ENCODE assay signal across 21 cellular contexts in the genomic region with DNA sequence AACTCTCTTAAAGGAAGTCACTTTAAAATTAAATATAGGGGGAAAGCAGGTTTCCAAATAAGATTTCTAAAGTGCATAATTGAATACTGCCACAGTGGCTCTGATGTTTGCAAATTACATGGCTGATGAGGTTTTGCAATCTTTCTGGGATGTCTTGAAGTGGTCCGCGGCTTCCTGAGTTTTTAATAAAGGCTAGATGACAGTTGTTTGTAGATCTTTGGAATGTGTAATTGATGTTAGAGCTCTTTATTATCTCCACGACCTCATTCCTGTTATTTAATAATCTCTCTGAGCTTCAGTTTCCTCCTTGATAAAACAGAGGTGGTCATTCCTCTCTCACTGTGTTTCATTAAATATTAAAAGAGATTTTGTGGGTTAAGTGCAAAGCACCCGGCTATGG. TPM values are rescaled to one million over a fixed set of nuclear protein-coding genes. Genes with fewer than 3 reads are reported as not detected.
A peak's percentile ranks its signal among the peaks of the same experiment; 100 is the strongest.
DNase-seq lines count a peak whose midpoint lies in the region; ATAC-seq and TF ChIP-seq lines count a peak whose summit lies in the region.
"Had no signal": no experiment of that assay in that cellular context is flagged by ENCODE, and none has a peak within 500 bp of the region (broad histone marks: within the 10 kb centered on the region; RNA-seq: fewer than 3 reads in every experiment).

No MANE protein-coding gene starts in this region.

- no peak overlapping the region for H3K4me2 ChIP-seq in PC-9
- H3K4me2 ChIP-seq: BLaER1, GM23338 had no signal

- H3K79me2 ChIP-seq in PC-9 (ENCODE audit: low read depth): peaks cover 50% of the 10 kb centered on the region

- CTCF ChIA-PET in PC-9 (lab: Charles Lee): no interaction called here

- no peak overlapping the region for H2AFZ ChIP-seq in PC-9
- H2AFZ ChIP-seq: GM23338 had no signal

- ATAC-seq in left lung (peak; percentile 18), upper lobe of right lung (no peak), GM21360 (IDR thresholded peaks at IDR 0.05; ENCODE audit: unreplicated experiment) (no peak)
- ATAC-seq: GM23338 had no signal

- H3K4me1 ChIP-seq in PC-9 (replicated peaks; ENCODE audit: insufficient read depth): 0 out of 2 replicates have a peak, but pooled peaks cover 6% of the 10 kb centered on the region
- peaks cover 0 to 26% of the 10 kb centered on the region in 2 donors for H3K4me1 ChIP-seq in left lung
- H3K4me1 ChIP-seq in upper lobe of right lung: peaks cover 13% of the 10 kb centered on the region
- H3K4me1 ChIP-seq: BLaER1 had no signal

- DNase-seq in NCI-H1417 (lab: John Stamatoyannopoulos, UW) (peak in 2 of 3 experiments; percentile 20 to 67), NCI-H1417 treated with DMSO at 0.1 percent for 48 hours (lab: John Stamatoyannopoulos, UW) (no peak), PC-9 (no peak), left lung (no peak), upper lobe of right lung (no peak), posterior vena cava (ENCODE audit: low spot score) (no peak)
- DNase-seq: 8988T; ACHN; CD4-positive, CD25-positive, alpha-beta regulatory T cell; DMS53; H9; NCI-H1048; NCI-H146; NCI-H1930; NCI-H2107; NCI-H2227 treated with DMSO at 0.1 percent for 48 hours; NCI-H510A; NCI-H774 had no signal

- H3K4me3 ChIP-seq in PC-9 (no peak overlapping the region), left lung (no peak overlapping the region), upper lobe of right lung (no peak overlapping the region)
- H3K4me3 ChIP-seq: BLaER1, GM23338 had no signal

- peaks cover 32% of the 10 kb centered on the region; the same call in 1 of the 2 replicates for H3F3A ChIP-seq in PC-9 (ENCODE audit: insufficient read depth, low read depth)

- TF ChIP-seq CTCF in PC-9 (conservative IDR thresholded peaks at IDR 0.05) (no peak), left lung (IDR thresholded peaks at IDR 0.05) (no peak), upper lobe of right lung (IDR thresholded peaks at IDR 0.05) (no peak)

- no peaks in the 10 kb centered on the region for H3K9me2 ChIP-seq in PC-9 (ENCODE audit: insufficient read depth)

- no TSS peak for BruUV-seq in PC-9 (replicated peaks; lab: Mats Ljungman, UMichigan)

- H3K27ac ChIP-seq in PC-9: 0 out of 2 replicates have a peak overlapping the region, but pooled peaks have one; percentile 29
- H3K27ac ChIP-seq in left lung: no peak overlapping the region
- peak overlapping the region; percentile 7 for H3K27ac ChIP-seq in upper lobe of right lung
- H3K27ac ChIP-seq: BLaER1 had no signal

- H3K27me3 ChIP-seq in PC-9 (ENCODE audit: insufficient read depth, low read depth) (no peaks in the 10 kb centered on the region), left lung (no peaks in the 10 kb centered on the region), upper lobe of right lung (no peaks in the 10 kb centered on the region)
- H3K27me3 ChIP-seq: BLaER1 had no signal

- POLR2A ChIA-PET in PC-9 (lab: Charles Lee; ENCODE audit: unreplicated experiment): no interaction called here

- intact Hi-C loops in PC-9 (cut with micrococcal nuclease; ENCODE audit: unreplicated experiment): no loop called here
- intact Hi-C loops in left lung (cut with DNase I): no loop called here
- intact Hi-C loops in upper lobe of right lung (cut with DNase I): no loop called here
- intact Hi-C loops in posterior vena cava (cut with DNase I): no loop called here

- H3K9me3 ChIP-seq in PC-9 (ENCODE audit: insufficient read depth, low read depth) (no peaks in the 10 kb centered on the region), left lung (no peaks in the 10 kb centered on the region), upper lobe of right lung (no peaks in the 10 kb centered on the region)
- H3K9me3 ChIP-seq: BLaER1 had no signal

- H4K20me1 ChIP-seq in PC-9 (ENCODE audit: insufficient read depth): peaks cover 30% of the 10 kb centered on the region

- H3K36me3 ChIP-seq in PC-9 (ENCODE audit: low read depth) (peaks cover 61% of the 10 kb centered on the region), left lung (peaks cover 0 to 39% of the 10 kb centered on the region in 2 donors), upper lobe of right lung (peaks cover 31% of the 10 kb centered on the region)

RNA-seq across cellular contexts. Expression of a gene that starts 27.0 kb away (rescaled TPM):
- total RNA-seq in PC-9 (2021): 0.58 and 0.61 TPM in 2 replicates
- 10 to 100 TPM; 12.4 to 31.8 TPM for total RNA-seq in left lung
- 17.3 TPM for total RNA-seq in upper lobe of right lung
- total RNA-seq in posterior vena cava: under 1 TPM; 0.14 to 0.62 TPM

RNA-seq across cellular contexts. Expression of a gene that starts 57.1 kb away (rescaled TPM):
- total RNA-seq in PC-9 (2021) (35.6 and 42.2 TPM in 2 replicates), left lung (10 to 100 TPM; 32.2 to 33.4 TPM), upper lobe of right lung (41.4 TPM), posterior vena cava (1 to 10 TPM; 4.4 to 4.9 TPM)

Comparison
In these comparisons a context has a peak if more than half of its experiments do, and no peak if none do; other contexts are left out.
1. DNase-seq: peak in NCI-H1417 (2 of 3); none in NCI-H1417 treated with DMSO at 0.1 percent for 48 hours (single experiment), PC-9 (0 of 2), left lung (0 of 2), upper lobe of right lung (single experiment) and posterior vena cava (single experiment).
2. H3K27ac ChIP-seq: peak in PC-9 (single experiment) and upper lobe of right lung (single experiment); none in left lung (0 of 2).